In the genomic region with DNA sequence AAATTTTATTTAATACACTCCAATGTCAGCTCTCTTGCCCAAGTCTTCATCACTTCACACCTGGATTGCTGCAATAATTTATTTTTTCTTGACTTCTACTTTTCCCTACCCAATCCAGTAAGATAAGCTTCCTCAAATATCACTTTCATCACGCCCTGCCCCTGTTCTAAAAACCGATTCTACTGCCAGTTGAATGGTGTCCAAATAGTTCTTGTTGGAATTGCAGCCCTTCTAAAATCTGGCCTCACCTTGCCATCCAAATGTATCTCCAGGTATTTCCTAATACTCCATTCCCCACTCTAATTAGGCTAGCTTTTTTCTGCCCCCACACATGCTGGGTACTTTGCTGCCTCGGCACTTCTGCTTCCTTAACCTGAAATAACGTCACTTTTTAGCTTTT, we compare ENCODE assay signal across 1 cellular context.
TF ChIP-seq lines count a peak whose summit lies in the region.

No MANE protein-coding gene starts in this region.

TF ChIP-seq in WTC11, 78 proteins besides CTCF, POLR2A, EP300 and RAD21 (continued from another document):
- TF ChIP-seq, protein P1, sequence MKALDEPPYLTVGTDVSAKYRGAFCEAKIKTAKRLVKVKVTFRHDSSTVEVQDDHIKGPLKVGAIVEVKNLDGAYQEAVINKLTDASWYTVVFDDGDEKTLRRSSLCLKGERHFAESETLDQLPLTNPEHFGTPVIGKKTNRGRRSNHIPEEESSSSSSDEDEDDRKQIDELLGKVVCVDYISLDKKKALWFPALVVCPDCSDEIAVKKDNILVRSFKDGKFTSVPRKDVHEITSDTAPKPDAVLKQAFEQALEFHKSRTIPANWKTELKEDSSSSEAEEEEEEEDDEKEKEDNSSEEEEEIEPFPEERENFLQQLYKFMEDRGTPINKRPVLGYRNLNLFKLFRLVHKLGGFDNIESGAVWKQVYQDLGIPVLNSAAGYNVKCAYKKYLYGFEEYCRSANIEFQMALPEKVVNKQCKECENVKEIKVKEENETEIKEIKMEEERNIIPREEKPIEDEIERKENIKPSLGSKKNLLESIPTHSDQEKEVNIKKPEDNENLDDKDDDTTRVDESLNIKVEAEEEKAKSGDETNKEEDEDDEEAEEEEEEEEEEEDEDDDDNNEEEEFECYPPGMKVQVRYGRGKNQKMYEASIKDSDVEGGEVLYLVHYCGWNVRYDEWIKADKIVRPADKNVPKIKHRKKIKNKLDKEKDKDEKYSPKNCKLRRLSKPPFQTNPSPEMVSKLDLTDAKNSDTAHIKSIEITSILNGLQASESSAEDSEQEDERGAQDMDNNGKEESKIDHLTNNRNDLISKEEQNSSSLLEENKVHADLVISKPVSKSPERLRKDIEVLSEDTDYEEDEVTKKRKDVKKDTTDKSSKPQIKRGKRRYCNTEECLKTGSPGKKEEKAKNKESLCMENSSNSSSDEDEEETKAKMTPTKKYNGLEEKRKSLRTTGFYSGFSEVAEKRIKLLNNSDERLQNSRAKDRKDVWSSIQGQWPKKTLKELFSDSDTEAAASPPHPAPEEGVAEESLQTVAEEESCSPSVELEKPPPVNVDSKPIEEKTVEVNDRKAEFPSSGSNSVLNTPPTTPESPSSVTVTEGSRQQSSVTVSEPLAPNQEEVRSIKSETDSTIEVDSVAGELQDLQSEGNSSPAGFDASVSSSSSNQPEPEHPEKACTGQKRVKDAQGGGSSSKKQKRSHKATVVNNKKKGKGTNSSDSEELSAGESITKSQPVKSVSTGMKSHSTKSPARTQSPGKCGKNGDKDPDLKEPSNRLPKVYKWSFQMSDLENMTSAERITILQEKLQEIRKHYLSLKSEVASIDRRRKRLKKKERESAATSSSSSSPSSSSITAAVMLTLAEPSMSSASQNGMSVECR (CRISPR knock-in tag; IDR thresholded peaks at IDR 0.05; ENCODE audit: borderline replicate concordance), result no peak
- TF ChIP-seq TCF7 (CRISPR knock-in tag; IDR thresholded peaks at IDR 0.05; ENCODE audit: low read depth), result no peak
